In genomic region chr5:89844548-89844947, GRCh38 we compare ENCODE assay signal across 18 cellular contexts.
A peak's percentile ranks its signal among the peaks of the same experiment; 100 is the strongest.
DNase-seq lines count a peak whose midpoint lies in the region; ATAC-seq, FAIRE-seq and TF ChIP-seq lines count a peak whose summit lies in the region.
"Had no signal": no experiment of that assay in that cellular context is flagged by ENCODE, and none has a peak within 500 bp of the region (broad histone marks: within the 10 kb centered on the region; RNA-seq: fewer than 3 reads in every experiment).

No MANE protein-coding gene starts in this region.

- peak; percentile 6 to 28 (median 20); a peak in 2 of 6 replicates for TF ChIP-seq CTCF in GM12878 (IDR thresholded peaks at IDR 0.05 in 2 of 3, conservative IDR thresholded peaks at IDR 0.05 in 1 of 3; ENCODE audit: control insufficient read depth in 2 of 3, extremely low read depth in 1 of 3, insufficient read depth in 1 of 3, low read depth in 3 of 3, low read length in 3 of 3)
- TF ChIP-seq CTCF in lower lobe of right lung (IDR thresholded peaks at IDR 0.05): no peak

- H3K27ac ChIP-seq in GM12878 (ENCODE audit: control insufficient read depth, insufficient read depth) (no peak overlapping the region), lower lobe of right lung (no peak overlapping the region)
- H3K27ac ChIP-seq: HL-60, PC-9 had no signal

- CTCF ChIA-PET in GM12878 (lab: Yijun Ruan, JAX): interaction anchor here (1.1 kb wide), 2 partner anchors 317 to 421 kb away, joined by 3 to 4 read pairs; no protein-coding TSS in a partner anchor

- no peaks in the 10 kb centered on the region for H4K20me1 ChIP-seq in GM12878 (ENCODE audit: control insufficient read depth, insufficient read depth)

- FAIRE-seq in GM12892 (lab: Jason Lieb, UNC) (peak; percentile 56), GM12878 (lab: Jason Lieb, UNC) (peak; percentile 64)
- FAIRE-seq: HepG2 had no signal

- RAD21 ChIA-PET in GM12878 (lab: Charles Lee; ENCODE audit: unreplicated experiment): no interaction called here

- TF ChIP-seq RAD21 in GM12878 (IDR thresholded peaks at IDR 0.05; ENCODE audit: insufficient read depth, low read depth, low read length): peak; percentile 50

- POLR2A ChIA-PET in GM12878 (lab: Charles Lee): no interaction called here

- H3K4me3 ChIP-seq in GM12878: no peak overlapping the region
- H3K4me3 ChIP-seq in lower lobe of right lung: no peak overlapping the region
- H3K4me3 ChIP-seq: PC-9 had no signal

- no peaks in the 10 kb centered on the region for H3K79me2 ChIP-seq in GM12878 (ENCODE audit: control insufficient read depth, insufficient read depth, low read length)

- no peak overlapping the region for H3K9ac ChIP-seq in GM12878 (ENCODE audit: control insufficient read depth, insufficient read depth, low read length)

- TF ChIP-seq POLR2A in GM12892 (IDR thresholded peaks at IDR 0.05; ENCODE audit: low read depth, low read length) (no peak), GM12878 (IDR thresholded peaks at IDR 0.05; ENCODE audit: low read depth, low read length) (no peak)

- in situ Hi-C loops in GM12878 (cut with MboI): no loop called here

- H3K36me3 ChIP-seq in GM12878 (ENCODE audit: control insufficient read depth in 2 of 2, insufficient read depth in 2 of 2, low read length in 1 of 2) (no peaks in the 10 kb centered on the region), lower lobe of right lung (no peaks in the 10 kb centered on the region)

- no peak for TF ChIP-seq EP300 in GM12878 (IDR thresholded peaks at IDR 0.05; ENCODE audit: borderline replicate concordance in 1 of 2, control insufficient read depth in 1 of 2, low read depth in 2 of 2, low read length in 2 of 2)

- no peak overlapping the region; the same call in 1 of the 2 replicates for H2AFZ ChIP-seq in GM12878 (ENCODE audit: control insufficient read depth, low read depth, low read length)
- H2AFZ ChIP-seq: PC-9 had no signal

- SMC1A ChIA-PET in GM12878 (lab: Charles Lee; ENCODE audit: uncharacterized antibody, unreplicated experiment): interaction anchor here (1.4 kb wide), 1 partner anchor 421 kb away, joined by 5 read pairs; no protein-coding TSS in a partner anchor

- peak; percentile 30; the same call in 1 of the 3 replicates for ATAC-seq in GM12878
- ATAC-seq in lower lobe of right lung: no peak
- no peak for ATAC-seq in GM21447 (IDR thresholded peaks at IDR 0.05; ENCODE audit: unreplicated experiment)
- ATAC-seq in GM18511 (IDR thresholded peaks at IDR 0.05; ENCODE audit: unreplicated experiment): no peak
- ATAC-seq: HepG2 had no signal

- H3K4me1 ChIP-seq in GM12878 (ENCODE audit: control insufficient read depth, insufficient read depth, low read length) (peaks cover under 1% of the 10 kb centered on the region; the same call in 1 of the 2 replicates), lower lobe of right lung (no peaks in the 10 kb centered on the region)

- H3K9me3 ChIP-seq in GM12878 (replicated peaks; ENCODE audit: control insufficient read depth, insufficient read depth, low read length) (no peaks in the 10 kb centered on the region; the same call in 2 of the 3 replicates), lower lobe of right lung (no peaks in the 10 kb centered on the region)

- no TSS peak for BruUV-seq in GM12878 (replicated peaks; lab: Mats Ljungman, UMichigan)

- H3K4me2 ChIP-seq in GM12878 (ENCODE audit: control insufficient read depth, insufficient read depth): no peak overlapping the region
- H3K4me2 ChIP-seq: PC-9 had no signal

- DNase-seq in GM12892 (ENCODE audit: insufficient read length) (no peak), GM12878 (ENCODE audit: low read depth, low spot score) (no peak), iPS-NIHi7 (ENCODE audit: extremely low spot score) (peak; percentile 41), lower lobe of right lung (no peak), DMS79 treated with DMSO at 0.1 percent for 48 hours (lab: John Stamatoyannopoulos, UW) (no peak)
- DNase-seq: CD8-positive, alpha-beta memory T cell; DMS 273 treated with DMSO at 0.1 percent for 48 hours; EL; Karpas-422; MM.1S; NCI-H1105 treated with DMSO at 0.1 percent for 48 hours; NCI-H187; NCI-H748 treated with DMSO at 0.1 percent for 48 hours; PC-9 had no signal

- intact Hi-C loops in GM12878 (cut with micrococcal nuclease; ENCODE audit: unreplicated experiment): no loop called here
- intact Hi-C loops in lower lobe of right lung (cut with DNase I): no loop called here

- H3K27me3 ChIP-seq in GM12878 (replicated peaks in 1 of 2; ENCODE audit: control insufficient read depth in 2 of 2, insufficient read depth in 2 of 2, low read length in 1 of 2): no peaks in the 10 kb centered on the region
- H3K27me3 ChIP-seq in lower lobe of right lung (ENCODE audit: low read depth): no peaks in the 10 kb centered on the region

TF ChIP-seq in GM12878, 131 proteins besides CTCF, POLR2A, EP300 and RAD21:
- TF ChIP-seq ZNF622 (IDR thresholded peaks at IDR 0.05) (no peak), E4F1 (IDR thresholded peaks at IDR 0.05; ENCODE audit: borderline replicate concordance, partially characterized antibody) (no peak)
